Comparison of ENCODE assay signal across 8 cellular contexts in genomic region chr18:10524507-10525425, GRCh38. TPM values are rescaled to one million over a fixed set of nuclear protein-coding genes. Genes with fewer than 3 reads are reported as not detected.
DNase-seq lines count a peak whose midpoint lies in the region; ATAC-seq, FAIRE-seq and TF ChIP-seq lines count a peak whose summit lies in the region.

No MANE protein-coding gene starts in this region.

- ATAC-seq in DND-41 (ENCODE audit: insufficient read depth, low read depth) (no peak), GM18858 (IDR thresholded peaks at IDR 0.05; ENCODE audit: unreplicated experiment) (no peak), HG03571 (IDR thresholded peaks at IDR 0.05; ENCODE audit: unreplicated experiment) (no peak)

- FAIRE-seq in GM19239 (lab: Jason Lieb, UNC): no peak

- TF ChIP-seq EP300 in neural cell (conservative IDR thresholded peaks at IDR 0.05; ENCODE audit: poor library complexity, severe bottlenecking): no peak

- H4K20me1 ChIP-seq in DND-41 (ENCODE audit: insufficient read depth, low read length) (peaks cover 24% of the 10 kb centered on the region), neural cell (ENCODE audit: insufficient read depth) (no peaks in the 10 kb centered on the region)

- no peak for TF ChIP-seq RAD21 in neural cell (conservative IDR thresholded peaks at IDR 0.05)

- H3K27me3 Mint-ChIP-seq in chondrocyte (ENCODE audit: low read depth): no peaks in the 10 kb centered on the region

- peak overlapping the region; percentile 86; the same call in 1 of the 2 replicates for H3K9ac ChIP-seq in DND-41 (ENCODE audit: low read depth, low read length)
- H3K9ac ChIP-seq in neural cell (ENCODE audit: low read length): no peak overlapping the region

- H3K4me3 ChIP-seq in DND-41 (ENCODE audit: low read depth in 1 of 2, low read length in 2 of 2): peak overlapping the region in 1 of 2 experiments; percentile 99; a peak in 2 of 4 replicates
- H3K4me3 ChIP-seq in neural cell (ENCODE audit: low read length): peak overlapping the region; percentile 87
- H3K4me3 ChIP-seq in right atrium auricular region: peak overlapping the region in 1 of 2 donors; percentile 89

- H3K27ac ChIP-seq in DND-41 (ENCODE audit: low read length) (peak overlapping the region; percentile 91; the same call in 1 of the 2 replicates), neural cell (ENCODE audit: low read length) (no peak overlapping the region), right atrium auricular region (peak overlapping the region in 1 of 2 donors; percentile 99)

- no peaks in the 10 kb centered on the region for H3K36me3 Mint-ChIP-seq in chondrocyte (ENCODE audit: low read depth)

- H3K4me2 ChIP-seq in DND-41 (ENCODE audit: insufficient read depth, low read length) (peak overlapping the region; percentile 98), neural cell (ENCODE audit: low read length) (no peak overlapping the region)

- H3K27ac Mint-ChIP-seq in chondrocyte (ENCODE audit: unreplicated experiment): peak overlapping the region; percentile 18

- H3K36me3 ChIP-seq in DND-41 (ENCODE audit: insufficient read depth, low read length) (no peaks in the 10 kb centered on the region; the same call in 1 of the 2 replicates), neural cell (ENCODE audit: insufficient read depth, low read length) (no peaks in the 10 kb centered on the region), right atrium auricular region (no peaks in the 10 kb centered on the region)

- H3K4me1 ChIP-seq in DND-41 (ENCODE audit: insufficient read depth, low read length): peaks cover 44% of the 10 kb centered on the region
- H3K4me1 ChIP-seq in right atrium auricular region: peaks cover 0 to 44% of the 10 kb centered on the region in 2 donors

- peaks cover 40% of the 10 kb centered on the region for H3K4me1 Mint-ChIP-seq in chondrocyte (ENCODE audit: low read depth)

- no peaks in the 10 kb centered on the region for H3F3A ChIP-seq in neural cell (ENCODE audit: insufficient read depth, low read length, poor library complexity, severe bottlenecking)

- H3K27me3 ChIP-seq in DND-41 (ENCODE audit: insufficient read depth, low read length, poor library complexity): no peaks in the 10 kb centered on the region
- no peaks in the 10 kb centered on the region for H3K27me3 ChIP-seq in neural cell (ENCODE audit: insufficient read depth, low read depth, low read length)
- no peaks in the 10 kb centered on the region for H3K27me3 ChIP-seq in right atrium auricular region

- no peaks in the 10 kb centered on the region for H3K9me2 ChIP-seq in neural cell (ENCODE audit: insufficient read depth, low read length)

- peak overlapping the region; percentile 75 for H2AFZ ChIP-seq in DND-41 (ENCODE audit: low read depth, low read length)
- H2AFZ ChIP-seq in neural cell (ENCODE audit: low read depth, low read length): no peak overlapping the region

- peak overlapping the region; percentile 95 for H3K4me3 Mint-ChIP-seq in chondrocyte (ENCODE audit: unreplicated experiment)

- TF ChIP-seq CTCF in DND-41 (IDR thresholded peaks at IDR 0.05; ENCODE audit: borderline replicate concordance, extremely low read depth, low read length, poor library complexity, severe bottlenecking): no peak
- no peak for TF ChIP-seq CTCF in chondrocyte (IDR thresholded peaks at IDR 0.05)
- TF ChIP-seq CTCF in neural cell (IDR thresholded peaks at IDR 0.05; ENCODE audit: poor library complexity, severe bottlenecking): no peak
- TF ChIP-seq CTCF in right atrium auricular region (IDR thresholded peaks at IDR 0.05): no peak

- H3K79me2 ChIP-seq in DND-41 (ENCODE audit: insufficient read depth, low read length): peaks cover 39% of the 10 kb centered on the region
- peaks cover 26% of the 10 kb centered on the region for H3K79me2 ChIP-seq in neural cell (replicated peaks; ENCODE audit: insufficient read depth, low read length)

- no peak for DNase-seq in DND-41
- DNase-seq in NAMALWA (ENCODE audit: low spot score): peak; percentile 31
- no peak for DNase-seq in chondrocyte (ENCODE audit: low spot score)
- DNase-seq in GM19239 (ENCODE audit: insufficient read length, low spot score): no peak
- no peak for DNase-seq in right atrium auricular region (ENCODE audit: low spot score)

- no peaks in the 10 kb centered on the region for H3K9me3 Mint-ChIP-seq in chondrocyte (ENCODE audit: low read depth)

- H3K9me3 ChIP-seq in DND-41 (ENCODE audit: insufficient read depth, low read length, severe bottlenecking): no peaks in the 10 kb centered on the region
- H3K9me3 ChIP-seq in neural cell (ENCODE audit: low read length): no peaks in the 10 kb centered on the region
- no peaks in the 10 kb centered on the region for H3K9me3 ChIP-seq in right atrium auricular region

TF ChIP-seq in neural cell, 6 proteins besides CTCF, POLR2A, EP300 and RAD21:
- TF ChIP-seq POLR2AphosphoS5 (IDR thresholded peaks at IDR 0.05): no peak
- no peak for TF ChIP-seq REST (IDR thresholded peaks at IDR 0.05; ENCODE audit: borderline replicate concordance)
- no peak for TF ChIP-seq EZH2 (IDR thresholded peaks at IDR 0.05; ENCODE audit: borderline replicate concordance, insufficient read depth, low read length, poor library complexity, severe bottlenecking)
- no peak for TF ChIP-seq SMC3 (conservative IDR thresholded peaks at IDR 0.05; ENCODE audit: poor library complexity)
- no peak for TF ChIP-seq TAF1 (IDR thresholded peaks at IDR 0.05; ENCODE audit: low read depth)
- no peak for TF ChIP-seq MXI1 (conservative IDR thresholded peaks at IDR 0.05; ENCODE audit: poor library complexity, severe bottlenecking)

RNA-seq across cellular contexts. Expression of gene NAPG, which starts 1.1 kb away (rescaled TPM):
- total RNA-seq in chondrocyte: 32.0 to 49.0 TPM (median 34.7 TPM) in 3 replicates
- 84.6 and 93.9 TPM in 2 replicates for polyA plus RNA-seq in neural cell
- polyA minus RNA-seq in neural cell: 92.8 and 103 TPM in 2 replicates
- total RNA-seq in right atrium auricular region: 10 to 100 TPM; 39.0 to 43.5 TPM
